Comparison of ENCODE assay signal across 23 cellular contexts in genomic region chr1:96918406-96918805, GRCh38.
DNase-seq lines count a peak whose midpoint lies in the region; ATAC-seq and TF ChIP-seq lines count a peak whose summit lies in the region.
"Had no signal": no experiment of that assay in that cellular context is flagged by ENCODE, and none has a peak within 500 bp of the region (broad histone marks: within the 10 kb centered on the region; RNA-seq: fewer than 3 reads in every experiment).

No MANE protein-coding gene starts in this region.

- TF ChIP-seq CTCF in cardiac fibroblast (IDR thresholded peaks at IDR 0.05; ENCODE audit: low read depth, low read length), result no peak

- DNase-seq in AG08396 (ENCODE audit: low spot score) (peak; percentile 30), HT1080 (ENCODE audit: low read depth) (peak; percentile 23), cardiac fibroblast (ENCODE audit: low read depth in 2 of 2) (peak; percentile 70 to 83), myocyte (ENCODE audit: low read depth) (peak; percentile 64), Ammon's horn (ENCODE audit: low spot score) (no peak), DMS79 treated with DMSO at 0.1 percent for 48 hours (lab: John Stamatoyannopoulos, UW) (no peak)
- no peak for DNase-seq in NK-92 treated with Interleukin-12 subunit alpha and Interleukin-12 subunit beta, amount 100 ng/mL, for 24 hours (lab: John Stamatoyannopoulos, UW)
- DNase-seq: activated CD4-positive, alpha-beta T cell treated with anti-CD3 and anti-CD28 coated beads, Interleukin-2, amount 10 ng/mL, durations not matched to agents 24 days and 14 days; activated CD8-positive, alpha-beta memory T cell treated with anti-CD3 and anti-CD28 coated beads, Interleukin-2, amount 50 U/mL, for 48 hours; activated gamma-delta T cell treated with Interleukin-2 at 50 U/mL for 16 hours; anterior cingulate cortex; Calu3; dermis blood vessel endothelial cell; GF-D8; GOT3; NCI-H1417; NCI-H774; PC-9; stimulated activated naive CD8-positive, alpha-beta T cell treated with anti-CD3 and anti-CD28 coated beads, Interleukin-15, Interleukin-2, amounts not matched to agents 100 U/mL and 50 U/mL, for 24 hours; upper lobe of left lung had no signal

- ATAC-seq in HG02870 (IDR thresholded peaks at IDR 0.05; ENCODE audit: unreplicated experiment), result no peak
- ATAC-seq: stimulated activated naive CD8-positive, alpha-beta T cell treated with anti-CD3 and anti-CD28 coated beads, Interleukin-15, Interleukin-2, amounts not matched to agents 100 U/mL and 50 U/mL, for 24 hours had no signal

- H3K4me3 ChIP-seq in cardiac fibroblast (replicated peaks in 1 of 2; ENCODE audit: low read depth in 2 of 2, low read length in 2 of 2), result no peak overlapping the region
- H3K4me3 ChIP-seq: hepatocyte, neural progenitor cell, PC-9, upper lobe of left lung had no signal

Comparison
In these comparisons a context has a peak if more than half of its experiments do, and no peak if none do; other contexts are left out.
1. DNase-seq: peak in AG08396 (single experiment), HT1080 (single experiment), cardiac fibroblast (2 of 2) and myocyte (single experiment); none in NK-92 treated with Interleukin-12 subunit alpha and Interleukin-12 subunit beta, amount 100 ng/mL, for 24 hours (single experiment), Ammon's horn (single experiment) and DMS79 treated with DMSO at 0.1 percent for 48 hours (single experiment).